In the genomic region with DNA sequence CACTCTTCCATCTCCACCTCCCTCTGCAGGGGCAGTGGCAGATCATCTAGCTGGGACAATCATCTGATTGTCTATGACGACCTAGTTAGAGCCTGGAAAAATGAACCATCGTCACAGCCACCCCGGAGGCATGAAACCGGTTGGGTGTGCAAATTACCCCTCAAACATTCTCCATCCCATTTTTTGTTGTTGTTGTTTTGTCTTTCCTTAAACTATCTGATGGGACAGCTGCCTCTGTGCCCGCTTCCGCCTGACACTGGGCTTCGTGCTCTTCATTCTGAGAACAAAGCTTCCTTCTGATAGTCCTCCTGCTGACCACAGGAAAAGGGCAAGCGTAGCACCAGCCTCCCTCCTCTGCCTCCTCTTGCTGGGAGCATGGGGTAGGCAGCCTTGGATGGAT, we compare ENCODE assay signal across 15 cellular contexts. TPM values are rescaled to one million over a fixed set of nuclear protein-coding genes. Genes with fewer than 3 reads are reported as not detected.
DNase-seq lines count a peak whose midpoint lies in the region; ATAC-seq and TF ChIP-seq lines count a peak whose summit lies in the region.
"Had no signal": no experiment of that assay in that cellular context is flagged by ENCODE, and none has a peak within 500 bp of the region (broad histone marks: within the 10 kb centered on the region; RNA-seq: fewer than 3 reads in every experiment).

No MANE protein-coding gene starts in this region.

- no peak overlapping the region for H4K91ac ChIP-seq in mesenchymal stem cell (ENCODE audit: low read length)

- H3K9ac ChIP-seq in mesenchymal stem cell (ENCODE audit: low read length): no peak overlapping the region

- H3K4me1 ChIP-seq in Panc1 (ENCODE audit: control insufficient read depth, insufficient read depth, low read length) (peaks cover 95% of the 10 kb centered on the region), mesenchymal stem cell (ENCODE audit: control insufficient read depth, insufficient read depth, low read depth, low read length) (peaks cover 79% of the 10 kb centered on the region)

- no peaks in the 10 kb centered on the region for H3K79me1 ChIP-seq in mesenchymal stem cell (replicated peaks; ENCODE audit: low read length, poor library complexity, severe bottlenecking)

- H3K23ac ChIP-seq in mesenchymal stem cell (ENCODE audit: low read length in 2 of 2): peak overlapping the region in 1 of 2 experiments; percentile 3

- H4K8ac ChIP-seq in mesenchymal stem cell (ENCODE audit: low read length): no peak overlapping the region

- CTCF ChIA-PET in Panc1 (lab: Charles Lee): no interaction called here

- peak overlapping the region; percentile 93 for H3K27ac ChIP-seq in Panc1 (ENCODE audit: low read length)
- H3K27ac ChIP-seq in cingulate gyrus (ENCODE audit: low read depth, low read length): peak overlapping the region; percentile 99
- H3K27ac ChIP-seq in mesenchymal stem cell (ENCODE audit: low read length, poor library complexity, severe bottlenecking): no peak overlapping the region
- peak overlapping the region; percentile 99 for H3K27ac ChIP-seq in substantia nigra (ENCODE audit: low read depth, low read length, poor library complexity, severe bottlenecking)
- H3K27ac ChIP-seq: SJCRH30 had no signal

- 98% methylated on average over 8 of the region's 8 CpGs for WGBS in mesenchymal stem cell

- no peak overlapping the region for H3K4ac ChIP-seq in mesenchymal stem cell (ENCODE audit: low read depth in 1 of 2, low read length in 2 of 2)

- H3K36me3 ChIP-seq in Panc1 (ENCODE audit: control insufficient read depth, insufficient read depth, low read length): no peaks in the 10 kb centered on the region
- peaks cover 13 to 71% of the 10 kb centered on the region in 2 experiments for H3K36me3 ChIP-seq in mesenchymal stem cell (ENCODE audit: control insufficient read depth in 1 of 2, insufficient read depth in 2 of 2, low read depth in 1 of 2, low read length in 2 of 2)
- H3K36me3 ChIP-seq: SJCRH30 had no signal

- ATAC-seq in Panc1 (no peak), GM21528 (IDR thresholded peaks at IDR 0.05; ENCODE audit: low FRiP score, unreplicated experiment) (no peak)
- ATAC-seq: activated naive CD4-positive, alpha-beta T cell treated with anti-CD3 and anti-CD28 coated beads, Interleukin-2, amount 50 U/mL, for 72 hours; K562; natural killer cell treated with Interleukin-12 subunit alpha and Interleukin-12 subunit beta and Interleukin-15 and Interleukin-18, amount 100 ng/mL, for 72 hours had no signal

- no peak for DNase-seq in Panc1 (ENCODE audit: low read depth, low spot score)
- DNase-seq in mesenchymal stem cell: no peak
- peak in 31 of 49 donors; percentile 29 to 85 (median 59) for DNase-seq in substantia nigra (lab: John Stamatoyannopoulos, UW)
- no peak for DNase-seq in CD1c-positive myeloid dendritic cell (ENCODE audit: extremely low spot score)
- DNase-seq in NCI-H2196 (lab: John Stamatoyannopoulos, UW; ENCODE audit: unreplicated experiment): no peak
- DNase-seq in NCI-H345 treated with DMSO at 0.1 percent for 48 hours (lab: John Stamatoyannopoulos, UW; ENCODE audit: unreplicated experiment): no peak
- DNase-seq: DMS79 treated with DMSO at 0.1 percent for 48 hours, kidney, NCI-H82, SJCRH30 had no signal

- no peak overlapping the region for H2AFZ ChIP-seq in mesenchymal stem cell (ENCODE audit: low read depth, low read length)

- H3K4me3 ChIP-seq in Panc1 (ENCODE audit: low read depth in 2 of 2, low read length in 2 of 2): no peak overlapping the region
- no peak overlapping the region for H3K4me3 ChIP-seq in mesenchymal stem cell (ENCODE audit: insufficient read depth in 1 of 2, low read depth in 1 of 2, low read length in 2 of 2)
- H3K4me3 ChIP-seq: K562, SJCRH30 had no signal

- H3K18ac ChIP-seq in mesenchymal stem cell (ENCODE audit: low read depth in 1 of 2, low read length in 2 of 2): no peak overlapping the region

- H3K9me3 ChIP-seq in Panc1 (ENCODE audit: control insufficient read depth, insufficient read depth, low read depth, low read length) (no peaks in the 10 kb centered on the region), mesenchymal stem cell (ENCODE audit: control insufficient read depth, low read length) (no peaks in the 10 kb centered on the region)
- H3K9me3 ChIP-seq: SJCRH30 had no signal

- H3K27me3 ChIP-seq in Panc1 (ENCODE audit: control insufficient read depth, insufficient read depth, low read length): no peaks in the 10 kb centered on the region
- H3K27me3 ChIP-seq in mesenchymal stem cell (ENCODE audit: control insufficient read depth in 1 of 2, insufficient read depth in 1 of 2, low read length in 2 of 2): no peaks in the 10 kb centered on the region
- H3K27me3 ChIP-seq: SJCRH30 had no signal

- no TSS peak for BruUV-seq in Panc1 (replicated peaks; lab: Mats Ljungman, UMichigan)

- H2BK5ac ChIP-seq in mesenchymal stem cell (ENCODE audit: low read depth, low read length, poor library complexity, severe bottlenecking): no peak overlapping the region

- no peak overlapping the region for H3K14ac ChIP-seq in mesenchymal stem cell (ENCODE audit: low read length in 2 of 2)

- no peak for TF ChIP-seq CTCF in Panc1 (IDR thresholded peaks at IDR 0.05)

- peak overlapping the region; percentile 43 for H2AK5ac ChIP-seq in mesenchymal stem cell (ENCODE audit: low read length, severe bottlenecking)

- H2BK12ac ChIP-seq in mesenchymal stem cell (ENCODE audit: low read length in 2 of 2): peak overlapping the region in 1 of 2 experiments; percentile 21

- no peak overlapping the region for H3K4me2 ChIP-seq in mesenchymal stem cell (ENCODE audit: low read length, poor library complexity, severe bottlenecking)

- no peak overlapping the region for H2BK15ac ChIP-seq in mesenchymal stem cell (ENCODE audit: low read depth, poor library complexity, severe bottlenecking)

- intact Hi-C loops in Panc1 (cut with micrococcal nuclease; ENCODE audit: unreplicated experiment): no loop called here

- H2BK120ac ChIP-seq in mesenchymal stem cell (ENCODE audit: low read depth, low read length): no peak overlapping the region

- in situ Hi-C loops in Panc1 (cut with HindIII; ENCODE audit: low pct_unique_long_range_greater_than_20kb, low sequenced_read_pairs): no loop called here

- POLR2A ChIA-PET in Panc1 (lab: Charles Lee): interaction anchor here (1.1 kb wide), 1 partner anchor 9 kb away, joined by 3 read pairs; no protein-coding TSS in a partner anchor

RNA-seq across cellular contexts. Expression of gene NDST1, which starts 7.0 kb away (rescaled TPM):
- total RNA-seq in Panc1 (2021; ENCODE audit: unreplicated experiment): 142 TPM
- 80.5 TPM for polyA plus RNA-seq in Panc1 (2012; ENCODE audit: insufficient read length)
- polyA plus RNA-seq in mesenchymal stem cell (2013, experiment 1 of 2): 64.3 TPM
- 64.6 TPM for polyA plus RNA-seq in mesenchymal stem cell (2013, experiment 2 of 2)

RNA-seq across cellular contexts. Expression of gene RPS14, which starts 51.4 kb away (rescaled TPM):
- total RNA-seq in Panc1 (2021; ENCODE audit: unreplicated experiment): 1,959 TPM
- polyA plus RNA-seq in Panc1 (2012; ENCODE audit: insufficient read length): 1,891 TPM
- polyA plus RNA-seq in mesenchymal stem cell (2013, experiment 1 of 2): 3,588 TPM
- 3,623 TPM for polyA plus RNA-seq in mesenchymal stem cell (2013, experiment 2 of 2)

Comparison
In these comparisons a context has a peak if more than half of its experiments do, and no peak if none do; other contexts are left out.
1. DNase-seq: peak in substantia nigra (31 of 49); none in Panc1 (single experiment), mesenchymal stem cell (single experiment), CD1c-positive myeloid dendritic cell (single experiment), NCI-H2196 (single experiment) and NCI-H345 treated with DMSO at 0.1 percent for 48 hours (single experiment).